In genomic region chr14:89509891-89510290, GRCh38 we compare ENCODE assay signal across 10 cellular contexts.
DNase-seq lines count a peak whose midpoint lies in the region; ATAC-seq and TF ChIP-seq lines count a peak whose summit lies in the region.
"Had no signal": no experiment of that assay in that cellular context is flagged by ENCODE, and none has a peak within 500 bp of the region (broad histone marks: within the 10 kb centered on the region; RNA-seq: fewer than 3 reads in every experiment).

No MANE protein-coding gene starts in this region.

- no peaks in the 10 kb centered on the region for H3K9me3 Mint-ChIP-seq in activated naive CD4-positive, alpha-beta T cell treated with anti-CD3 and anti-CD28 coated beads, Interleukin-2, amount 10 ng/mL, durations not matched to agents 7 days and 5 days
- H3K9me3 Mint-ChIP-seq in stimulated activated naive B cell treated with anti-CD40 and anti-IgM and Interleukin-4, amounts not matched to agents 10 μg/mL and 1 μg/mL and 100 μg/mL, for 72 hours = no peaks in the 10 kb centered on the region

- ATAC-seq in stimulated activated naive B cell treated with anti-CD40 and anti-IgM and Interleukin-4, amounts not matched to agents 10 μg/mL and 1 μg/mL and 100 μg/mL, for 72 hours (replicated peaks) = no peak
- no peak for ATAC-seq in activated CD4-positive, CD25-positive, alpha-beta regulatory T cell treated with anti-CD3 and anti-CD28 coated beads, Interleukin-2, amount 50 U/mL, for 24 hours

- H3K79me2 ChIP-seq in fibroblast of lung (ENCODE audit: control insufficient read depth, insufficient read depth, low read length) = no peaks in the 10 kb centered on the region

- 0 out of 2 replicates have a peak overlapping the region, but pooled peaks have one; percentile 22 for H3K27ac ChIP-seq in SK-N-MC
- no peak overlapping the region for H3K27ac ChIP-seq in fibroblast of lung (ENCODE audit: insufficient read depth, low read length)

- H3K27ac Mint-ChIP-seq in activated naive CD4-positive, alpha-beta T cell treated with anti-CD3 and anti-CD28 coated beads, Interleukin-2, amount 10 ng/mL, durations not matched to agents 7 days and 5 days = peak overlapping the region; percentile 93
- H3K27ac Mint-ChIP-seq in stimulated activated naive B cell treated with anti-CD40 and anti-IgM and Interleukin-4, amounts not matched to agents 10 μg/mL and 1 μg/mL and 100 μg/mL, for 72 hours = peak overlapping the region; percentile 95

- H3K36me3 Mint-ChIP-seq in activated naive CD4-positive, alpha-beta T cell treated with anti-CD3 and anti-CD28 coated beads, Interleukin-2, amount 10 ng/mL, durations not matched to agents 7 days and 5 days = peaks cover 41% of the 10 kb centered on the region
- H3K36me3 Mint-ChIP-seq in stimulated activated naive B cell treated with anti-CD40 and anti-IgM and Interleukin-4, amounts not matched to agents 10 μg/mL and 1 μg/mL and 100 μg/mL, for 72 hours = peaks cover 16 to 38% of the 10 kb centered on the region in 2 donors

- no peak overlapping the region for H2AFZ ChIP-seq in fibroblast of lung (ENCODE audit: low read length)

- no peak for DNase-seq in activated naive CD4-positive, alpha-beta T cell treated with anti-CD3 and anti-CD28 coated beads, Interleukin-2, amount 10 ng/mL, durations not matched to agents 7 days and 5 days
- DNase-seq in activated naive CD4-positive, alpha-beta T cell treated with Interleukin-2 at 50 U/mL for 16 hours = no peak
- DNase-seq in SK-N-MC (ENCODE audit: low read depth, low spot score) = no peak
- peak; percentile 39 to 87 for DNase-seq in fibroblast of lung (ENCODE audit: low read depth in 2 of 2)
- no peak for DNase-seq in stimulated activated naive B cell treated with anti-CD40 and anti-IgM and Interleukin-4, amounts not matched to agents 10 μg/mL and 1 μg/mL and 100 μg/mL, for 72 hours
- DNase-seq in NCI-H2081 (lab: John Stamatoyannopoulos, UW) = no peak
- no peak for DNase-seq in putamen (ENCODE audit: low spot score)
- DNase-seq: midbrain, NCI-H1092 had no signal

- CTCF ChIA-PET in activated naive CD4-positive, alpha-beta T cell treated with anti-CD3 and anti-CD28 coated beads, Interleukin-2, amount 10 ng/mL, durations not matched to agents 7 days and 5 days (lab: Charles Lee) = interaction anchor here (0.8 kb wide), 1 partner anchor 67 kb away, joined by 3 read pairs; no protein-coding TSS in a partner anchor

- no peaks in the 10 kb centered on the region for H3K9me3 ChIP-seq in SK-N-MC (ENCODE audit: low read depth, low read length)
- H3K9me3 ChIP-seq in fibroblast of lung (ENCODE audit: control insufficient read depth, insufficient read depth, low read depth, low read length) = no peaks in the 10 kb centered on the region

- no peak overlapping the region for H3K4me2 ChIP-seq in fibroblast of lung (ENCODE audit: extremely low read depth, insufficient read depth, low read length)

- no peak for TF ChIP-seq CTCF in fibroblast of lung (conservative IDR thresholded peaks at IDR 0.05 in 1 of 2, IDR thresholded peaks at IDR 0.05 in 1 of 2; ENCODE audit: low read depth in 1 of 2, low read length in 2 of 2)

- no peaks in the 10 kb centered on the region for H3K27me3 Mint-ChIP-seq in activated naive CD4-positive, alpha-beta T cell treated with anti-CD3 and anti-CD28 coated beads, Interleukin-2, amount 10 ng/mL, durations not matched to agents 7 days and 5 days
- no peaks in the 10 kb centered on the region for H3K27me3 Mint-ChIP-seq in stimulated activated naive B cell treated with anti-CD40 and anti-IgM and Interleukin-4, amounts not matched to agents 10 μg/mL and 1 μg/mL and 100 μg/mL, for 72 hours

- H3K4me3 Mint-ChIP-seq in activated naive CD4-positive, alpha-beta T cell treated with anti-CD3 and anti-CD28 coated beads, Interleukin-2, amount 10 ng/mL, durations not matched to agents 7 days and 5 days = no peak overlapping the region
- peak overlapping the region; percentile 75 to 76 for H3K4me3 Mint-ChIP-seq in stimulated activated naive B cell treated with anti-CD40 and anti-IgM and Interleukin-4, amounts not matched to agents 10 μg/mL and 1 μg/mL and 100 μg/mL, for 72 hours

- H3K36me3 ChIP-seq in SK-N-MC (ENCODE audit: insufficient read depth, low read length) = no peaks in the 10 kb centered on the region
- H3K36me3 ChIP-seq in fibroblast of lung (ENCODE audit: control insufficient read depth, insufficient read depth, low read length) = no peaks in the 10 kb centered on the region

- no peaks in the 10 kb centered on the region for H3K27me3 ChIP-seq in fibroblast of lung (ENCODE audit: control insufficient read depth, insufficient read depth, low read length)

- peaks cover 57% of the 10 kb centered on the region for H3K4me1 Mint-ChIP-seq in activated naive CD4-positive, alpha-beta T cell treated with anti-CD3 and anti-CD28 coated beads, Interleukin-2, amount 10 ng/mL, durations not matched to agents 7 days and 5 days
- peaks cover 43 to 61% of the 10 kb centered on the region in 2 donors for H3K4me1 Mint-ChIP-seq in stimulated activated naive B cell treated with anti-CD40 and anti-IgM and Interleukin-4, amounts not matched to agents 10 μg/mL and 1 μg/mL and 100 μg/mL, for 72 hours

- H3K4me1 ChIP-seq in fibroblast of lung (ENCODE audit: control insufficient read depth, extremely low read depth, insufficient read depth, low read length) = peaks cover 12% of the 10 kb centered on the region

- H3K4me3 ChIP-seq in SK-N-MC = no peak overlapping the region
- no peak overlapping the region for H3K4me3 ChIP-seq in fibroblast of lung (replicated peaks in 1 of 4; ENCODE audit: control extremely low read depth in 1 of 4, insufficient read depth in 1 of 4, low read depth in 3 of 4, low read length in 4 of 4)

- H4K20me1 ChIP-seq in fibroblast of lung (ENCODE audit: control insufficient read depth, extremely low read depth, insufficient read depth, low read length) = no peaks in the 10 kb centered on the region

- H3K9ac ChIP-seq in SK-N-MC (ENCODE audit: insufficient read length) = no peak overlapping the region
- no peak overlapping the region for H3K9ac ChIP-seq in fibroblast of lung (ENCODE audit: insufficient read depth, low read length)

Comparison
In these comparisons a context has a peak if more than half of its experiments do, and no peak if none do; other contexts are left out.
1. DNase-seq: peak in fibroblast of lung (2 of 2); none in activated naive CD4-positive, alpha-beta T cell treated with anti-CD3 and anti-CD28 coated beads, Interleukin-2, amount 10 ng/mL, durations not matched to agents 7 days and 5 days (single experiment), activated naive CD4-positive, alpha-beta T cell treated with Interleukin-2 at 50 U/mL for 16 hours (single experiment), SK-N-MC (single experiment), stimulated activated naive B cell treated with anti-CD40 and anti-IgM and Interleukin-4, amounts not matched to agents 10 μg/mL and 1 μg/mL and 100 μg/mL, for 72 hours (single experiment), NCI-H2081 (0 of 2) and putamen (single experiment).